ENCODE assay signal across 8 cellular contexts in genomic region chr10:72364239-72364777, GRCh38.
DNase-seq lines count a peak whose midpoint lies in the region; ATAC-seq and TF ChIP-seq lines count a peak whose summit lies in the region.

No MANE protein-coding gene starts in this region.

- peak; percentile 54 for TF ChIP-seq POLR2A in GM18505 (IDR thresholded peaks at IDR 0.05; ENCODE audit: borderline replicate concordance, extremely low read depth, insufficient read depth, insufficient read length)

- peak; percentile 91 for TF ChIP-seq CTCF in 22Rv1 (IDR thresholded peaks at IDR 0.05)

- DNase-seq in NCI-H2171 (lab: John Stamatoyannopoulos, UW) (peak; percentile 92), UCSD-AML1 (lab: John Stamatoyannopoulos, UW; ENCODE audit: unreplicated experiment) (peak; percentile 81), brain pericyte (ENCODE audit: low read depth, low spot score) (peak; percentile 81), iPS-NIHi7 (ENCODE audit: extremely low spot score) (peak; percentile 90), smooth muscle cell of the brain vasculature (ENCODE audit: low read depth, low spot score) (peak; percentile 88)

- ATAC-seq in GM18505 (IDR thresholded peaks at IDR 0.05; ENCODE audit: unreplicated experiment): no peak
- ATAC-seq in HG03064 (IDR thresholded peaks at IDR 0.05; ENCODE audit: low read depth, unreplicated experiment): peak; percentile 82

- peak overlapping the region; percentile 30; the same call in 1 of the 2 replicates for H3K27ac ChIP-seq in 22Rv1
